Comparison of ENCODE assay signal across 28 cellular contexts in the genomic region with DNA sequence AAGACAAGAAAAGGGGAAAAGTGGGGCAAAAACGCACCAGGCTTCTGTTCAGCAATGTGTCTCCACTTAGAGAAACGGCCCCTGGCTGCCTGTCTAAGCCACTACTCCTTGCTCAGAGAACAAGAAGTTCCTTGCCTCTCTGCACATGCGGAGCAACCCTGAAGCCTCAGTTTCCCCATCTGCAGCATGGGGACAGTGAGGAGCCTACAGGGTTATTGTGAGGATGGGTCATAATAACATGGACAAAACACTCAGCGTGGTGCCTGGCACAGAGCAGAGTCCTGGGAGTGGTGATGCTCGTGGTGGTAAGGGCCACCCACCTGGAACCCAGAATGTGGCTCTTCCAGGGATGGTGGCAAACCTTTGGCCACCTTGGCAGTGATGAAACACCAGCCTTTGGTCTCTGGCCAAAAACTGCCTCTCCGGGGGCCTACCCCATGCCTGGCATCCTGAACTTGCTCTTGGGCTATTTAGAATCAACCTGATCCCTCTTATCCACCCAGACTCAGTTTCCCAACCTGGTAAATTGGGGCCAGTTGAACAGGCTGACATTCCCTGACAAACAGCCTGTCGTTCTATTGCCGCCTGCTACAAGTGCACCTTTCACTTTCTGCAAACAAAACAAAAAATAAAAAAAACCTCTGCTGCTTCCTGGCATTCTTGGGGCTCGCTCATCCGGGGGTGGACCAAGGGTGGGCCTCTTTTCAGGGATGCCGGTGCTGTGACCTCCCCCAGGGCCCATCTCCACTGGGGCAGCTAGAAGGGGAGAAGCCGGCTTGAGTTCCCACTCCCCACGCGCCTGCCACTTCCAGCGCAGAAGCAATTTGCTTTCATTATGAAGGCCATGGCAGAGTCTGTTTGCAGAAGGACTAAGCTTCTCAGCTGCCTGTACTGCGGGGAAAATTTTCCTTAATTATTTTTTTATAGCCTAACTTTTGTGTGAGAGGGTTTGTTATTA. TPM values are rescaled to one million over a fixed set of nuclear protein-coding genes. Genes with fewer than 3 reads are reported as not detected.
DNase-seq lines count a peak whose midpoint lies in the region; ATAC-seq and TF ChIP-seq lines count a peak whose summit lies in the region.
"Had no signal": no experiment of that assay in that cellular context is flagged by ENCODE, and none has a peak within 500 bp of the region (broad histone marks: within the 10 kb centered on the region; RNA-seq: fewer than 3 reads in every experiment).

No MANE protein-coding gene starts in this region.

- TF ChIP-seq CTCF in hepatocyte (IDR thresholded peaks at IDR 0.05; ENCODE audit: poor library complexity): no peak
- TF ChIP-seq CTCF in coronary artery (IDR thresholded peaks at IDR 0.05): no peak

- no peak overlapping the region for H3K4me3 ChIP-seq in hepatocyte
- no peak overlapping the region for H3K4me3 ChIP-seq in coronary artery
- H3K4me3 ChIP-seq: esophagus muscularis mucosa, left lung, mucosa of descending colon, SK-N-MC, spleen had no signal

- WGBS in hepatocyte (ENCODE audit: low lambda C conversion rate, missing lambda C conversion rate): 56% methylated on average over 16 of the region's 16 CpGs

- H3K4me2 ChIP-seq in hepatocyte: peak overlapping the region; percentile 57
- H3K4me2 ChIP-seq: KMS-11 had no signal

- ATAC-seq in HG03108 (IDR thresholded peaks at IDR 0.05; ENCODE audit: unreplicated experiment): no peak
- ATAC-seq: mucosa of descending colon had no signal

- H4K20me1 ChIP-seq in hepatocyte (ENCODE audit: insufficient read depth, poor library complexity, severe bottlenecking): no peaks in the 10 kb centered on the region

- H2AFZ ChIP-seq in hepatocyte: no peak overlapping the region

- DNase-seq in COR-L47 (lab: John Stamatoyannopoulos, UW) (peak; percentile 60), NCI-H1092 treated with DMSO at 0.1 percent for 48 hours (lab: John Stamatoyannopoulos, UW) (peak; percentile 64), NCI-H774 (lab: John Stamatoyannopoulos, UW) (peak; percentile 31), hepatocyte (ENCODE audit: low spot score) (peak; percentile 21), anterior cingulate cortex (lab: John Stamatoyannopoulos, UW) (no peak), coronary artery (ENCODE audit: low spot score) (no peak)
- no peak for DNase-seq in stimulated activated naive CD4-positive, alpha-beta T cell treated with Interleukin-2 at 50 U/mL for 16 hours (lab: John Stamatoyannopoulos, UW)
- DNase-seq: activated B cell treated with CpG ODN at 0.5 μM for 24 hours; activated CD4-positive, alpha-beta memory T cell treated with anti-CD3 and anti-CD28 coated beads for 36 hours; activated naive CD4-positive, alpha-beta T cell; activated T-cell treated with anti-CD3 and anti-CD28 coated beads for 4 hours; aorta; effector CD8-positive, alpha-beta T cell; H9; left lung; mucosa of descending colon; MV-4-11; NK-92 treated with Interleukin-12 subunit alpha and Interleukin-12 subunit beta, amount 100 ng/mL, for 24 hours; spleen; stimulated activated CD4-positive, alpha-beta T cell treated with anti-CD3 and anti-CD28 coated beads, Interleukin-4, amount 100 ng/mL, for 4 hours; stomach; trophoblast cell had no signal

- H3K9me2 ChIP-seq in hepatocyte (replicated peaks; ENCODE audit: insufficient read depth): no peaks in the 10 kb centered on the region

- H3K27me3 ChIP-seq in hepatocyte: peaks cover 3% of the 10 kb centered on the region

- no peaks in the 10 kb centered on the region for H3K79me2 ChIP-seq in hepatocyte

- H3K27ac ChIP-seq in hepatocyte (peak overlapping the region; percentile 52), coronary artery (no peak overlapping the region)
- H3K27ac ChIP-seq: esophagus muscularis mucosa, KMS-11, left lung, SK-N-MC, stomach had no signal

- H3K9me3 ChIP-seq in hepatocyte (ENCODE audit: low read depth): no peaks in the 10 kb centered on the region
- H3K9me3 ChIP-seq: esophagus muscularis mucosa, left lung, mucosa of descending colon, spleen, stomach had no signal

- peaks cover 48% of the 10 kb centered on the region for H3K4me1 ChIP-seq in hepatocyte (ENCODE audit: insufficient read depth)

- no peaks in the 10 kb centered on the region for H3K36me3 ChIP-seq in hepatocyte (replicated peaks; ENCODE audit: insufficient read depth, low read depth)
- H3K36me3 ChIP-seq: esophagus muscularis mucosa, left lung, spleen, stomach had no signal

RNA-seq across cellular contexts. Expression of a gene that starts 56.4 kb away (rescaled TPM):
- 1,033 and 1,378 TPM in 2 replicates for total RNA-seq in hepatocyte
- polyA plus RNA-seq in hepatocyte: 3,299 and 3,695 TPM in 2 replicates
- total RNA-seq: activated B cell treated with CpG ODN at 0.5 μM for 24 hours; activated CD4-positive, alpha-beta memory T cell treated with anti-CD3 and anti-CD28 coated beads for 36 hours; aorta; glomerular endothelial cell; HT-29 had no signal
- polyA plus RNA-seq: spleen had no signal

Comparison
In these comparisons a context has a peak if more than half of its experiments do, and no peak if none do; other contexts are left out.
1. DNase-seq: peak in COR-L47 (single experiment), NCI-H1092 treated with DMSO at 0.1 percent for 48 hours (single experiment), NCI-H774 (single experiment) and hepatocyte (single experiment); none in anterior cingulate cortex (0 of 58), stimulated activated naive CD4-positive, alpha-beta T cell treated with Interleukin-2 at 50 U/mL for 16 hours (single experiment) and coronary artery (single experiment).